Comparison of ENCODE assay signal across 1 cellular context in genomic region chr4:102780476-102781144, GRCh38.
A peak's percentile ranks its signal among the peaks of the same experiment; 100 is the strongest.
TF ChIP-seq lines count a peak whose summit lies in the region.

No MANE protein-coding gene starts in this region.

TF ChIP-seq in K562, 482 proteins besides CTCF, POLR2A, EP300 and RAD21 (continued from another document and continues in another):
- TF ChIP-seq ZHX1 (conservative IDR thresholded peaks at IDR 0.05; ENCODE audit: low read length) (no peak), ZNF318 (IDR thresholded peaks at IDR 0.05; ENCODE audit: borderline replicate concordance in 1 of 2, low read depth in 1 of 2) (peak in 1 of 2 experiments; percentile 81; a peak in 2 of 4 replicates), HDAC6 (IDR thresholded peaks at IDR 0.05; ENCODE audit: low read depth, low read length) (no peak), ZNF740 (CRISPR knock-in tag; IDR thresholded peaks at IDR 0.05) (no peak), ZNF740 (tag; IDR thresholded peaks at IDR 0.05) (no peak), ZBTB7A (IDR thresholded peaks at IDR 0.05; ENCODE audit: borderline replicate concordance, control insufficient read depth, low read depth, low read length) (no peak), STAG1 (CRISPR knock-in tag; IDR thresholded peaks at IDR 0.05; ENCODE audit: borderline replicate concordance) (no peak), MAFG (tag; conservative IDR thresholded peaks at IDR 0.05) (peak; percentile 99), XRCC3 (IDR thresholded peaks at IDR 0.05) (no peak), ZBTB9 (CRISPR knock-in tag; IDR thresholded peaks at IDR 0.05) (no peak), GTF2A2 (tag; IDR thresholded peaks at IDR 0.05) (no peak), PREB (CRISPR knock-in tag; IDR thresholded peaks at IDR 0.05) (no peak), ZNF280A (IDR thresholded peaks at IDR 0.05; ENCODE audit: low read depth, partially characterized antibody) (no peak), NR2F6 (CRISPR knock-in tag; IDR thresholded peaks at IDR 0.05) (no peak), TBP (optimal IDR thresholded peaks at IDR 0.05; ENCODE audit: low read depth, low read length) (no peak), ZNF133 (CRISPR knock-in tag; IDR thresholded peaks at IDR 0.05) (no peak), YBX1 (IDR thresholded peaks at IDR 0.05) (no peak), LEF1 (IDR thresholded peaks at IDR 0.05) (no peak), HDGF (IDR thresholded peaks at IDR 0.05) (no peak), FOXP1 (CRISPR knock-in tag; IDR thresholded peaks at IDR 0.05) (no peak), TSHZ1 (CRISPR knock-in tag; IDR thresholded peaks at IDR 0.05) (no peak), EWSR1 (IDR thresholded peaks at IDR 0.05; ENCODE audit: borderline replicate concordance, low read depth, partially characterized antibody) (no peak), SMARCE1 (IDR thresholded peaks at IDR 0.05) (peak; percentile 69), DMBX1 (CRISPR knock-in tag; IDR thresholded peaks at IDR 0.05; ENCODE audit: borderline replicate concordance) (no peak)
- TF ChIP-seq, protein P1, sequence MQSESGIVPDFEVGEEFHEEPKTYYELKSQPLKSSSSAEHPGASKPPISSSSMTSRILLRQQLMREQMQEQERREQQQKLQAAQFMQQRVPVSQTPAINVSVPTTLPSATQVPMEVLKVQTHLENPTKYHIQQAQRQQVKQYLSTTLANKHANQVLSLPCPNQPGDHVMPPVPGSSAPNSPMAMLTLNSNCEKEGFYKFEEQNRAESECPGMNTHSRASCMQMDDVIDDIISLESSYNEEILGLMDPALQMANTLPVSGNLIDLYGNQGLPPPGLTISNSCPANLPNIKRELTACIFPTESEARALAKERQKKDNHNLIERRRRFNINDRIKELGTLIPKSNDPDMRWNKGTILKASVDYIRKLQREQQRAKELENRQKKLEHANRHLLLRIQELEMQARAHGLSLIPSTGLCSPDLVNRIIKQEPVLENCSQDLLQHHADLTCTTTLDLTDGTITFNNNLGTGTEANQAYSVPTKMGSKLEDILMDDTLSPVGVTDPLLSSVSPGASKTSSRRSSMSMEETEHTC (IDR thresholded peaks at IDR 0.05), result no peak
- TF ChIP-seq, protein P2, sequence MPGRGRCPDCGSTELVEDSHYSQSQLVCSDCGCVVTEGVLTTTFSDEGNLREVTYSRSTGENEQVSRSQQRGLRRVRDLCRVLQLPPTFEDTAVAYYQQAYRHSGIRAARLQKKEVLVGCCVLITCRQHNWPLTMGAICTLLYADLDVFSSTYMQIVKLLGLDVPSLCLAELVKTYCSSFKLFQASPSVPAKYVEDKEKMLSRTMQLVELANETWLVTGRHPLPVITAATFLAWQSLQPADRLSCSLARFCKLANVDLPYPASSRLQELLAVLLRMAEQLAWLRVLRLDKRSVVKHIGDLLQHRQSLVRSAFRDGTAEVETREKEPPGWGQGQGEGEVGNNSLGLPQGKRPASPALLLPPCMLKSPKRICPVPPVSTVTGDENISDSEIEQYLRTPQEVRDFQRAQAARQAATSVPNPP (IDR thresholded peaks at IDR 0.05; ENCODE audit: borderline replicate concordance, insufficient read depth, insufficient read length), result no peak
- TF ChIP-seq, protein P3, sequence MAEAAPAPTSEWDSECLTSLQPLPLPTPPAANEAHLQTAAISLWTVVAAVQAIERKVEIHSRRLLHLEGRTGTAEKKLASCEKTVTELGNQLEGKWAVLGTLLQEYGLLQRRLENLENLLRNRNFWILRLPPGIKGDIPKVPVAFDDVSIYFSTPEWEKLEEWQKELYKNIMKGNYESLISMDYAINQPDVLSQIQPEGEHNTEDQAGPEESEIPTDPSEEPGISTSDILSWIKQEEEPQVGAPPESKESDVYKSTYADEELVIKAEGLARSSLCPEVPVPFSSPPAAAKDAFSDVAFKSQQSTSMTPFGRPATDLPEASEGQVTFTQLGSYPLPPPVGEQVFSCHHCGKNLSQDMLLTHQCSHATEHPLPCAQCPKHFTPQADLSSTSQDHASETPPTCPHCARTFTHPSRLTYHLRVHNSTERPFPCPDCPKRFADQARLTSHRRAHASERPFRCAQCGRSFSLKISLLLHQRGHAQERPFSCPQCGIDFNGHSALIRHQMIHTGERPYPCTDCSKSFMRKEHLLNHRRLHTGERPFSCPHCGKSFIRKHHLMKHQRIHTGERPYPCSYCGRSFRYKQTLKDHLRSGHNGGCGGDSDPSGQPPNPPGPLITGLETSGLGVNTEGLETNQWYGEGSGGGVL (CRISPR knock-in tag; IDR thresholded peaks at IDR 0.05), result no peak
- TF ChIP-seq, protein P4, sequence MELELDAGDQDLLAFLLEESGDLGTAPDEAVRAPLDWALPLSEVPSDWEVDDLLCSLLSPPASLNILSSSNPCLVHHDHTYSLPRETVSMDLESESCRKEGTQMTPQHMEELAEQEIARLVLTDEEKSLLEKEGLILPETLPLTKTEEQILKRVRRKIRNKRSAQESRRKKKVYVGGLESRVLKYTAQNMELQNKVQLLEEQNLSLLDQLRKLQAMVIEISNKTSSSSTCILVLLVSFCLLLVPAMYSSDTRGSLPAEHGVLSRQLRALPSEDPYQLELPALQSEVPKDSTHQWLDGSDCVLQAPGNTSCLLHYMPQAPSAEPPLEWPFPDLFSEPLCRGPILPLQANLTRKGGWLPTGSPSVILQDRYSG (tag; conservative IDR thresholded peaks at IDR 0.05; ENCODE audit: low read depth), result no peak
